Comparison of ENCODE assay signal across 15 cellular contexts in the genomic region with DNA sequence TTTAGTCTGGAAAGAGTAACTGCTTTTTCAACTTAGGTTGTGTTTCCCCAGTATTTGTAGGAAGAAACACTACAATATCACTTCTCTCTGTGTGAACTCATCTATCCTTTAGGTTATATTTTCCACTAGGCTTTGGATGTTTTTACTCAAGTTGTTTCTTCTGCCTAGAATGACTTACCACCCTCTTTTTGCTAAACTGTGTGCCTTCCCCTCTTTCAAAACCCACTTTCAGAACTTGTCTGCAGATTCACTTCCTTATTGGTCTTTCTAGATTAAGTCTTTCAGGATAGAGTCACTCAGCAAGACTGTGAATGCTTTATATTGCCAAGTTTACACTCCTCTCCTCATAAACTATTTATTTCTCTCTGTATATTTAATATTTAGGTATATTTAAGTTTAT. TPM values are rescaled to one million over a fixed set of nuclear protein-coding genes. Genes with fewer than 3 reads are reported as not detected.
A peak's percentile ranks its signal among the peaks of the same experiment; 100 is the strongest.
DNase-seq lines count a peak whose midpoint lies in the region; ATAC-seq and TF ChIP-seq lines count a peak whose summit lies in the region.
"Had no signal": no experiment of that assay in that cellular context is flagged by ENCODE, and none has a peak within 500 bp of the region (broad histone marks: within the 10 kb centered on the region; RNA-seq: fewer than 3 reads in every experiment).

No MANE protein-coding gene starts in this region.

- H3K9me3 Mint-ChIP-seq in nephron, result no peaks in the 10 kb centered on the region
- no peaks in the 10 kb centered on the region for H3K9me3 Mint-ChIP-seq in activated naive CD8-positive, alpha-beta T cell treated with anti-CD3 and anti-CD28 coated beads for 36 hours
- H3K9me3 Mint-ChIP-seq: CD8-positive, alpha-beta memory T cell; WTC11 had no signal

- ATAC-seq in GM18867 (IDR thresholded peaks at IDR 0.05; ENCODE audit: unreplicated experiment) (peak; percentile 83), GM21737 (IDR thresholded peaks at IDR 0.05; ENCODE audit: unreplicated experiment) (peak; percentile 73), HG03520 (IDR thresholded peaks at IDR 0.05; ENCODE audit: unreplicated experiment) (peak; percentile 78)
- ATAC-seq: Panc1, WTC11 had no signal

- no peaks in the 10 kb centered on the region for H3K27me3 Mint-ChIP-seq in nephron (ENCODE audit: low read depth)
- peaks cover 13% of the 10 kb centered on the region for H3K27me3 Mint-ChIP-seq in activated naive CD8-positive, alpha-beta T cell treated with anti-CD3 and anti-CD28 coated beads for 36 hours

- no peak for DNase-seq in NCI-H128 (lab: John Stamatoyannopoulos, UW; ENCODE audit: unreplicated experiment)
- no peak for DNase-seq in NCI-H1048 (lab: John Stamatoyannopoulos, UW)
- no peak for DNase-seq in activated CD8-positive, alpha-beta memory T cell treated with anti-CD3 and anti-CD28 coated beads, Interleukin-2, amount 50 U/mL, for 48 hours
- no peak for DNase-seq in activated naive CD8-positive, alpha-beta T cell treated with anti-CD3 and anti-CD28 coated beads for 36 hours
- DNase-seq: activated gamma-delta T cell treated with Interleukin-2 at 50 U/mL for 16 hours; CD8-positive, alpha-beta memory T cell; colonic mucosa; glutamatergic neuron; NCI-H187 had no signal

- no peak for TF ChIP-seq CTCF in nephron (IDR thresholded peaks at IDR 0.05; ENCODE audit: unreplicated experiment in 3 of 3)

- H3K36me3 Mint-ChIP-seq in nephron (ENCODE audit: low read depth), result no peaks in the 10 kb centered on the region
- no peaks in the 10 kb centered on the region for H3K36me3 Mint-ChIP-seq in activated naive CD8-positive, alpha-beta T cell treated with anti-CD3 and anti-CD28 coated beads for 36 hours
- H3K36me3 Mint-ChIP-seq: CD8-positive, alpha-beta memory T cell; WTC11 had no signal

- H3K27ac Mint-ChIP-seq in nephron, result peak overlapping the region; percentile 45 to 90 (median 74)
- H3K27ac Mint-ChIP-seq in activated naive CD8-positive, alpha-beta T cell treated with anti-CD3 and anti-CD28 coated beads for 36 hours, result no peak overlapping the region
- H3K27ac Mint-ChIP-seq: CD8-positive, alpha-beta memory T cell; WTC11 had no signal

- H3K4me1 Mint-ChIP-seq in nephron, result peaks cover 17% of the 10 kb centered on the region
- peaks cover 3% of the 10 kb centered on the region for H3K4me1 Mint-ChIP-seq in activated naive CD8-positive, alpha-beta T cell treated with anti-CD3 and anti-CD28 coated beads for 36 hours

- no peak overlapping the region for H3K4me3 Mint-ChIP-seq in nephron
- no peak overlapping the region for H3K4me3 Mint-ChIP-seq in activated naive CD8-positive, alpha-beta T cell treated with anti-CD3 and anti-CD28 coated beads for 36 hours
- H3K4me3 Mint-ChIP-seq: CD8-positive, alpha-beta memory T cell; WTC11 had no signal

RNA-seq across cellular contexts. Expression of gene CAST, which starts 14.2 kb away (rescaled TPM):
- 100 to 1,000 TPM; 121 to 123 TPM for total RNA-seq in activated naive CD8-positive, alpha-beta T cell treated with anti-CD3 and anti-CD28 coated beads for 36 hours
